Comparison of ENCODE assay signal across 1 cellular context in the genomic region with DNA sequence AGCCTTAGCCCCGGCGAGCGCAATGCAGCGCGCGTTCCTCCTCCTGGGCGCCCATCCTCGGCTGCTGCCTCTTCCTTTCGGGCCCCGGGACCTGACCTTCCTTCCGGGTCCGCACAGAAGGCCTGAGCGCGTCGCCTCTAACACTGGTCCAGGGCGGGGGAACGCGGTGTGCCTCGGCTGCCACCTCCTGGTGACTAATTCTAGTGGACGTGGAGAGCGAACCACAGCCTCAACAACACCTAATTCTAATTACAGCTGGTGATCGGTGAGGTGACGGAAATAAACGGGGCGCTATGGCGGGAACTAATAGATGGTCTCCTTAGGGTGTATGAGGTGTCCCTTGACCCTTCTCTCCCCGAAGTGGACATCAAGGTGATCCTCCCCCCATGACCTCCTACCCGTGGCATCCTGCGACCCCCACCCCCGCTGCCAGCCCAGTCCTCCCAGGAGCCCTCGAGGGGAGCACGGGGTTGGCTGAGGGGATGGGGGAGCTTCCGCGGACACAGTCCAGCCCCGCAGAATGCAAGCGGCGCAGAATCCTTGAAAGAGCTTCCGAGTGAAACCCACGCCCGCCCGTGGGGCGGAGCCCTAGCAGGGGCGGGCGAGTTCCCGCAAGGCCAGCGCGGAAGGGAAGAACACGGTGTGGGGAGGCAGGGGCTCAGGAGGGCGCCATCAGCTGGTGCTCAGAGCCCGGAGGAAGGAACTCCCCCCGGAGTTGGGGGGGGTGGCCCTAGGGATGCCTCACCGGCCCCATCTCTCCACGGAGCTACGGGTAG.
TF ChIP-seq lines count a peak whose summit lies in the region.

No MANE protein-coding gene starts in this region.

TF ChIP-seq in GM12878, 131 proteins besides CTCF, POLR2A, EP300 and RAD21 (continued from another document and continues in another):
- TF ChIP-seq E2F4 (IDR thresholded peaks at IDR 0.05; ENCODE audit: low read depth, low read length) (no peak), BMI1 (IDR thresholded peaks at IDR 0.05; ENCODE audit: borderline replicate concordance) (no peak), TCF3 (IDR thresholded peaks at IDR 0.05; ENCODE audit: borderline replicate concordance, insufficient read depth, low read depth, low read length) (no peak), SUPT20H (IDR thresholded peaks at IDR 0.05; ENCODE audit: borderline replicate concordance, control insufficient read depth, low read depth, low read length) (no peak), ATF3 (IDR thresholded peaks at IDR 0.05; ENCODE audit: borderline replicate concordance, extremely low read depth, low read depth, low read length) (no peak), CREB1 (IDR thresholded peaks at IDR 0.05; ENCODE audit: low read depth) (peak; percentile 63), TARDBP (IDR thresholded peaks at IDR 0.05; ENCODE audit: borderline replicate concordance) (no peak), PML (IDR thresholded peaks at IDR 0.05; ENCODE audit: low read length) (no peak), BCLAF1 (IDR thresholded peaks at IDR 0.05) (no peak), YBX1 (IDR thresholded peaks at IDR 0.05) (no peak), ATF7 (IDR thresholded peaks at IDR 0.05; ENCODE audit: low read depth) (no peak), TAF1 (IDR thresholded peaks at IDR 0.05; ENCODE audit: borderline replicate concordance, low read depth, low read length) (no peak; the same call in 1 of the 2 replicates), SIN3A (IDR thresholded peaks at IDR 0.05; ENCODE audit: low read depth, low read length) (no peak), CEBPB (IDR thresholded peaks at IDR 0.05; ENCODE audit: borderline replicate concordance in 1 of 2, low read depth in 2 of 2, low read length in 2 of 2) (no peak), FOXM1 (IDR thresholded peaks at IDR 0.05; ENCODE audit: low read depth, low read length) (peak; percentile 46; the same call in 1 of the 2 replicates), CEBPZ (IDR thresholded peaks at IDR 0.05; ENCODE audit: low read depth, low read length) (no peak), PAX8 (IDR thresholded peaks at IDR 0.05) (no peak), NR2C2 (IDR thresholded peaks at IDR 0.05; ENCODE audit: borderline replicate concordance, control insufficient read depth, insufficient read length, low read depth) (no peak), POLR2AphosphoS2 (IDR thresholded peaks at IDR 0.05; ENCODE audit: low read depth, low read length) (no peak), IRF4 (IDR thresholded peaks at IDR 0.05; ENCODE audit: low read depth, low read length) (0 out of 2 replicates have a peak, but pooled peaks have one; percentile 39), RUNX3 (IDR thresholded peaks at IDR 0.05; ENCODE audit: low read length) (peak; percentile 77), EGR1 (IDR thresholded peaks at IDR 0.05; ENCODE audit: borderline replicate concordance in 1 of 2, low read depth in 2 of 2, low read length in 2 of 2) (0 out of 3 replicates have a peak, but pooled peaks of 1 of the 2 experiments have one; percentile 10), BCL11A (IDR thresholded peaks at IDR 0.05; ENCODE audit: low read depth, low read length) (no peak), ETV6 (conservative IDR thresholded peaks at IDR 0.05 in 1 of 2, IDR thresholded peaks at IDR 0.05 in 1 of 2; ENCODE audit: borderline replicate concordance in 1 of 2, low read depth in 1 of 2) (no peak), ZNF24 (IDR thresholded peaks at IDR 0.05) (no peak), FOS (IDR thresholded peaks at IDR 0.05; ENCODE audit: borderline replicate concordance, extremely low read depth, insufficient read length) (no peak), NR2F1 (conservative IDR thresholded peaks at IDR 0.05) (peak; percentile 91), BACH1 (IDR thresholded peaks at IDR 0.05; ENCODE audit: borderline replicate concordance) (0 out of 2 replicates have a peak, but pooled peaks have one; percentile 30), TCF12 (IDR thresholded peaks at IDR 0.05; ENCODE audit: low read depth, low read length) (0 out of 2 replicates have a peak, but pooled peaks have one; percentile 38), CBX5 (IDR thresholded peaks at IDR 0.05; ENCODE audit: low read depth) (no peak), CBFB (IDR thresholded peaks at IDR 0.05; ENCODE audit: low read depth) (peak; percentile 43; the same call in 1 of the 2 replicates), SRF (IDR thresholded peaks at IDR 0.05; ENCODE audit: low read depth in 2 of 2, low read length in 2 of 2) (no peak)
- TF ChIP-seq, protein P1, sequence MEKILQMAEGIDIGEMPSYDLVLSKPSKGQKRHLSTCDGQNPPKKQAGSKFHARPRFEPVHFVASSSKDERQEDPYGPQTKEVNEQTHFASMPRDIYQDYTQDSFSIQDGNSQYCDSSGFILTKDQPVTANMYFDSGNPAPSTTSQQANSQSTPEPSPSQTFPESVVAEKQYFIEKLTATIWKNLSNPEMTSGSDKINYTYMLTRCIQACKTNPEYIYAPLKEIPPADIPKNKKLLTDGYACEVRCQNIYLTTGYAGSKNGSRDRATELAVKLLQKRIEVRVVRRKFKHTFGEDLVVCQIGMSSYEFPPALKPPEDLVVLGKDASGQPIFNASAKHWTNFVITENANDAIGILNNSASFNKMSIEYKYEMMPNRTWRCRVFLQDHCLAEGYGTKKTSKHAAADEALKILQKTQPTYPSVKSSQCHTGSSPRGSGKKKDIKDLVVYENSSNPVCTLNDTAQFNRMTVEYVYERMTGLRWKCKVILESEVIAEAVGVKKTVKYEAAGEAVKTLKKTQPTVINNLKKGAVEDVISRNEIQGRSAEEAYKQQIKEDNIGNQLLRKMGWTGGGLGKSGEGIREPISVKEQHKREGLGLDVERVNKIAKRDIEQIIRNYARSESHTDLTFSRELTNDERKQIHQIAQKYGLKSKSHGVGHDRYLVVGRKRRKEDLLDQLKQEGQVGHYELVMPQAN (conservative IDR thresholded peaks at IDR 0.05): no peak
- TF ChIP-seq, protein P2, sequence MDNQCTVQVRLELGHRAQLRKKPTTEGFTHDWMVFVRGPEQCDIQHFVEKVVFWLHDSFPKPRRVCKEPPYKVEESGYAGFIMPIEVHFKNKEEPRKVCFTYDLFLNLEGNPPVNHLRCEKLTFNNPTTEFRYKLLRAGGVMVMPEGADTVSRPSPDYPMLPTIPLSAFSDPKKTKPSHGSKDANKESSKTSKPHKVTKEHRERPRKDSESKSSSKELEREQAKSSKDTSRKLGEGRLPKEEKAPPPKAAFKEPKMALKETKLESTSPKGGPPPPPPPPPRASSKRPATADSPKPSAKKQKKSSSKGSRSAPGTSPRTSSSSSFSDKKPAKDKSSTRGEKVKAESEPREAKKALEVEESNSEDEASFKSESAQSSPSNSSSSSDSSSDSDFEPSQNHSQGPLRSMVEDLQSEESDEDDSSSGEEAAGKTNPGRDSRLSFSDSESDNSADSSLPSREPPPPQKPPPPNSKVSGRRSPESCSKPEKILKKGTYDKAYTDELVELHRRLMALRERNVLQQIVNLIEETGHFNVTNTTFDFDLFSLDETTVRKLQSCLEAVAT (IDR thresholded peaks at IDR 0.05): peak; percentile 57; the same call in 1 of the 2 replicates
- TF ChIP-seq, protein P3, sequence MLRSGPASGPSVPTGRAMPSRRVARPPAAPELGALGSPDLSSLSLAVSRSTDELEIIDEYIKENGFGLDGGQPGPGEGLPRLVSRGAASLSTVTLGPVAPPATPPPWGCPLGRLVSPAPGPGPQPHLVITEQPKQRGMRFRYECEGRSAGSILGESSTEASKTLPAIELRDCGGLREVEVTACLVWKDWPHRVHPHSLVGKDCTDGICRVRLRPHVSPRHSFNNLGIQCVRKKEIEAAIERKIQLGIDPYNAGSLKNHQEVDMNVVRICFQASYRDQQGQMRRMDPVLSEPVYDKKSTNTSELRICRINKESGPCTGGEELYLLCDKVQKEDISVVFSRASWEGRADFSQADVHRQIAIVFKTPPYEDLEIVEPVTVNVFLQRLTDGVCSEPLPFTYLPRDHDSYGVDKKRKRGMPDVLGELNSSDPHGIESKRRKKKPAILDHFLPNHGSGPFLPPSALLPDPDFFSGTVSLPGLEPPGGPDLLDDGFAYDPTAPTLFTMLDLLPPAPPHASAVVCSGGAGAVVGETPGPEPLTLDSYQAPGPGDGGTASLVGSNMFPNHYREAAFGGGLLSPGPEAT (IDR thresholded peaks at IDR 0.05; ENCODE audit: low read depth): no peak
- TF ChIP-seq, protein P4, sequence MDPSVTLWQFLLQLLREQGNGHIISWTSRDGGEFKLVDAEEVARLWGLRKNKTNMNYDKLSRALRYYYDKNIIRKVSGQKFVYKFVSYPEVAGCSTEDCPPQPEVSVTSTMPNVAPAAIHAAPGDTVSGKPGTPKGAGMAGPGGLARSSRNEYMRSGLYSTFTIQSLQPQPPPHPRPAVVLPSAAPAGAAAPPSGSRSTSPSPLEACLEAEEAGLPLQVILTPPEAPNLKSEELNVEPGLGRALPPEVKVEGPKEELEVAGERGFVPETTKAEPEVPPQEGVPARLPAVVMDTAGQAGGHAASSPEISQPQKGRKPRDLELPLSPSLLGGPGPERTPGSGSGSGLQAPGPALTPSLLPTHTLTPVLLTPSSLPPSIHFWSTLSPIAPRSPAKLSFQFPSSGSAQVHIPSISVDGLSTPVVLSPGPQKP (IDR thresholded peaks at IDR 0.05; ENCODE audit: low read depth, low read length): no peak
- TF ChIP-seq, protein P5, sequence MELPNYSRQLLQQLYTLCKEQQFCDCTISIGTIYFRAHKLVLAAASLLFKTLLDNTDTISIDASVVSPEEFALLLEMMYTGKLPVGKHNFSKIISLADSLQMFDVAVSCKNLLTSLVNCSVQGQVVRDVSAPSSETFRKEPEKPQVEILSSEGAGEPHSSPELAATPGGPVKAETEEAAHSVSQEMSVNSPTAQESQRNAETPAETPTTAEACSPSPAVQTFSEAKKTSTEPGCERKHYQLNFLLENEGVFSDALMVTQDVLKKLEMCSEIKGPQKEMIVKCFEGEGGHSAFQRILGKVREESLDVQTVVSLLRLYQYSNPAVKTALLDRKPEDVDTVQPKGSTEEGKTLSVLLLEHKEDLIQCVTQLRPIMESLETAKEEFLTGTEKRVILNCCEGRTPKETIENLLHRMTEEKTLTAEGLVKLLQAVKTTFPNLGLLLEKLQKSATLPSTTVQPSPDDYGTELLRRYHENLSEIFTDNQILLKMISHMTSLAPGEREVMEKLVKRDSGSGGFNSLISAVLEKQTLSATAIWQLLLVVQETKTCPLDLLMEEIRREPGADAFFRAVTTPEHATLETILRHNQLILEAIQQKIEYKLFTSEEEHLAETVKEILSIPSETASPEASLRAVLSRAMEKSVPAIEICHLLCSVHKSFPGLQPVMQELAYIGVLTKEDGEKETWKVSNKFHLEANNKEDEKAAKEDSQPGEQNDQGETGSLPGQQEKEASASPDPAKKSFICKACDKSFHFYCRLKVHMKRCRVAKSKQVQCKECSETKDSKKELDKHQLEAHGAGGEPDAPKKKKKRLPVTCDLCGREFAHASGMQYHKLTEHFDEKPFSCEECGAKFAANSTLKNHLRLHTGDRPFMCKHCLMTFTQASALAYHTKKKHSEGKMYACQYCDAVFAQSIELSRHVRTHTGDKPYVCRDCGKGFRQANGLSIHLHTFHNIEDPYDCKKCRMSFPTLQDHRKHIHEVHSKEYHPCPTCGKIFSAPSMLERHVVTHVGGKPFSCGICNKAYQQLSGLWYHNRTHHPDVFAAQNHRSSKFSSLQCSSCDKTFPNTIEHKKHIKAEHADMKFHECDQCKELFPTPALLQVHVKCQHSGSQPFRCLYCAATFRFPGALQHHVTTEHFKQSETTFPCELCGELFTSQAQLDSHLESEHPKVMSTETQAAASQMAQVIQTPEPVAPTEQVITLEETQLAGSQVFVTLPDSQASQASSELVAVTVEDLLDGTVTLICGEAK (IDR thresholded peaks at IDR 0.05; ENCODE audit: borderline replicate concordance): no peak
